21 cellular contexts compared by ENCODE assay signal in genomic region chr10:42242135-42242805, GRCh38.
DNase-seq lines count a peak whose midpoint lies in the region; ATAC-seq and TF ChIP-seq lines count a peak whose summit lies in the region.
"Had no signal": no experiment of that assay in that cellular context is flagged by ENCODE, and none has a peak within 500 bp of the region (broad histone marks: within the 10 kb centered on the region; RNA-seq: fewer than 3 reads in every experiment).

No MANE protein-coding gene starts in this region.

- CTCF ChIA-PET in PC-3 (lab: Charles Lee): no interaction called here

- POLR2A ChIA-PET in PC-3 (lab: Charles Lee; ENCODE audit: unreplicated experiment): no interaction called here

- H3K4me1 ChIP-seq in PC-3 (ENCODE audit: insufficient read depth, low read length): no peaks in the 10 kb centered on the region
- H3K4me1 ChIP-seq in osteoblast (ENCODE audit: insufficient read depth, low read length): no peaks in the 10 kb centered on the region
- H3K4me1 ChIP-seq: BLaER1 treated with 17β-estradiol and CSF1 and Interleukin-3, amounts not matched to agents 10 nM and 100 nM; breast epithelium; suprapubic skin had no signal

- H3K9me2 ChIP-seq in PC-3 (replicated peaks; ENCODE audit: low read length): no peaks in the 10 kb centered on the region

- H2AFZ ChIP-seq in PC-3 (ENCODE audit: low read length) (peak overlapping the region; percentile 45; the same call in 1 of the 2 replicates), osteoblast (ENCODE audit: low read length) (no peak overlapping the region)
- H2AFZ ChIP-seq: hepatocyte had no signal

- H3K79me2 ChIP-seq in PC-3 (ENCODE audit: low read length) (no peaks in the 10 kb centered on the region), osteoblast (ENCODE audit: insufficient read depth, low read length) (no peaks in the 10 kb centered on the region)
- H3K79me2 ChIP-seq: hepatocyte had no signal

- H3K4me2 ChIP-seq in PC-3 (ENCODE audit: low read length): peak overlapping the region; percentile 51; the same call in 1 of the 2 replicates
- H3K4me2 ChIP-seq in osteoblast (ENCODE audit: insufficient read depth, low read length): no peak overlapping the region
- H3K4me2 ChIP-seq: hepatocyte had no signal

- H3K27ac ChIP-seq in PC-3 (ENCODE audit: low read length) (no peak overlapping the region), osteoblast (ENCODE audit: low read depth, low read length) (no peak overlapping the region)
- H3K27ac ChIP-seq: BLaER1 treated with 17β-estradiol and CSF1 and Interleukin-3, amounts not matched to agents 10 nM and 100 nM; breast epithelium; hepatocyte; suprapubic skin had no signal

- intact Hi-C loops in PC-3 (cut with micrococcal nuclease): no loop called here

- H3K9me3 ChIP-seq in PC-3 (ENCODE audit: low read length): no peaks in the 10 kb centered on the region
- no peaks in the 10 kb centered on the region for H3K9me3 ChIP-seq in osteoblast (ENCODE audit: low read depth, low read length)
- H3K9me3 ChIP-seq: suprapubic skin had no signal

- no peak overlapping the region for H3K4me3 ChIP-seq in PC-3 (ENCODE audit: low read length)
- H3K4me3 ChIP-seq in osteoblast (ENCODE audit: insufficient read depth, low read length): no peak overlapping the region
- H3K4me3 ChIP-seq: hepatocyte, lung, suprapubic skin had no signal

- no peaks in the 10 kb centered on the region for H3F3A ChIP-seq in PC-3 (ENCODE audit: low read length, unreplicated experiment)

- peak; percentile 6 for DNase-seq in stimulated activated CD4-positive, alpha-beta T cell treated with anti-CD3 and anti-CD28 coated beads, Interleukin-15, amount 100 ng/mL, for 24 hours
- DNase-seq in stimulated activated CD4-positive, alpha-beta T cell treated with anti-CD3 and anti-CD28 coated beads, Interleukin-1b, Interleukin-23, amount 100 ng/mL, for 48 hours: no peak
- DNase-seq in PC-3: no peak
- DNase-seq in osteoblast (ENCODE audit: insufficient read length, low spot score, missing footprints): peak; percentile 39
- no peak for DNase-seq in NCI-H1694 (lab: John Stamatoyannopoulos, UW)
- DNase-seq in NCI-H526 treated with DMSO at 0.1 percent for 48 hours (lab: John Stamatoyannopoulos, UW): no peak
- DNase-seq: activated CD4-positive, alpha-beta memory T cell treated with anti-CD3 and anti-CD28 coated beads for 36 hours; activated CD4-positive, CD25-positive, alpha-beta regulatory T cell; activated naive CD4-positive, alpha-beta T cell treated with anti-CD3 and anti-CD28 coated beads for 36 hours; naive thymus-derived CD8-positive, alpha-beta T cell; NCI-H146; NCI-H446 treated with DMSO at 0.1 percent for 48 hours; stimulated activated naive CD4-positive, alpha-beta T cell had no signal

- H4K20me1 ChIP-seq in PC-3 (ENCODE audit: low read length) (no peaks in the 10 kb centered on the region), osteoblast (ENCODE audit: insufficient read depth, low read length) (no peaks in the 10 kb centered on the region)
- H4K20me1 ChIP-seq: BLaER1 treated with 17β-estradiol and CSF1 and Interleukin-3, amounts not matched to agents 10 nM and 100 nM had no signal

- ATAC-seq in PC-3 (no peak), GM18868 (IDR thresholded peaks at IDR 0.05; ENCODE audit: unreplicated experiment) (no peak)
- ATAC-seq: HCT116; HepG2; naive thymus-derived CD8-positive, alpha-beta T cell had no signal

- BruUV-seq in PC-3 (replicated peaks; lab: Mats Ljungman, UMichigan): no TSS peak

- H3K27me3 ChIP-seq in PC-3 (ENCODE audit: low read length): peaks cover 14% of the 10 kb centered on the region
- H3K27me3 ChIP-seq in osteoblast (ENCODE audit: insufficient read depth, low read length): no peaks in the 10 kb centered on the region
- H3K27me3 ChIP-seq: hepatocyte had no signal

- TF ChIP-seq CTCF in PC-3 (conservative IDR thresholded peaks at IDR 0.05; ENCODE audit: low read depth, low read length): no peak
- TF ChIP-seq CTCF in osteoblast (IDR thresholded peaks at IDR 0.05; ENCODE audit: extremely low read depth, low read depth, low read length): no peak

- H3K36me3 ChIP-seq in PC-3 (ENCODE audit: low read depth, low read length) (no peaks in the 10 kb centered on the region), osteoblast (ENCODE audit: insufficient read depth, low read length) (no peaks in the 10 kb centered on the region)
- H3K36me3 ChIP-seq: BLaER1 treated with 17β-estradiol and CSF1 and Interleukin-3, amounts not matched to agents 10 nM and 100 nM; breast epithelium; suprapubic skin had no signal

- no peak overlapping the region for H3K9ac ChIP-seq in PC-3 (ENCODE audit: low read length)
- H3K9ac ChIP-seq: BLaER1 treated with 17β-estradiol and CSF1 and Interleukin-3, amounts not matched to agents 10 nM and 100 nM had no signal

Comparison
In these comparisons a context has a peak if more than half of its experiments do, and no peak if none do; other contexts are left out.
1. DNase-seq: peak in stimulated activated CD4-positive, alpha-beta T cell treated with anti-CD3 and anti-CD28 coated beads, Interleukin-15, amount 100 ng/mL, for 24 hours (single experiment) and osteoblast (single experiment); none in stimulated activated CD4-positive, alpha-beta T cell treated with anti-CD3 and anti-CD28 coated beads, Interleukin-1b, Interleukin-23, amount 100 ng/mL, for 48 hours (single experiment), PC-3 (single experiment), NCI-H1694 (single experiment) and NCI-H526 treated with DMSO at 0.1 percent for 48 hours (single experiment).